In the genomic region with DNA sequence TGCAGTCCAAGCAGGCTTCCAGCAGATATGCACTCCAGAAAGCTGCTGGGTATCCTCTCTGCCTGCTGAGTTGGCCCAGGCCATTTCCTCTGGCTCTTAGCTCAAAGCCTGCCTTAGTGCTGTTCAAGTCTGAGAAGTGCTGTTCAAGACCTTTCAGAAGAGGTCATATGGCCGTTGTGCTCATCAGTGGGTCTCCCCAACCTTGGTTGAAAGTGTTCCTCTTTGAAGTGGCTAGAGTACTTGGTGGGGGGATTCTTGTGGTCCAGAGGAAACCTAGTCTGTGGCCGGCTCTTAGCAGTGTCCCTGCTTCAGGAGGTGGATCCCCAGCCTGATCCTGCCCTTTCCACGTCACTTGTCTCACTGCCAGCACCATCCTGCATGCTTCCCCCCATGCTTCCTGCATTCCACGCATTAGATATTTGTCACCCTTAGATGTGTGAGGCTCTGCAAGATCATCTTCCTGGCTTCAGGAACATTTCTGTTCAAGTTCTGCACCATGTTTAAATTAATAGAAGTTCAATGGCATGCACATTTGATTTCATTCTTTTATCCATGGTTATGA, we compare ENCODE assay signal across 21 cellular contexts.
A peak's percentile ranks its signal among the peaks of the same experiment; 100 is the strongest.
DNase-seq lines count a peak whose midpoint lies in the region; TF ChIP-seq lines count a peak whose summit lies in the region.
"Had no signal": no experiment of that assay in that cellular context is flagged by ENCODE, and none has a peak within 500 bp of the region (broad histone marks: within the 10 kb centered on the region; RNA-seq: fewer than 3 reads in every experiment).

No MANE protein-coding gene starts in this region.

- no peak overlapping the region for H3K18ac ChIP-seq in H9 (ENCODE audit: insufficient read length, low read depth, low read length)

- H3K36me3 Mint-ChIP-seq in H9 (ENCODE audit: insufficient read depth in 1 of 3, low read depth in 3 of 3) (peaks cover 0 to 5% (median 0%) of the 10 kb centered on the region in 3 experiments; a peak in 3 of 7 replicates), Caco-2 (ENCODE audit: insufficient read depth, unreplicated experiment) (peaks cover 6% of the 10 kb centered on the region)

- H3K4me1 Mint-ChIP-seq in H9 = peaks cover 11 to 20% of the 10 kb centered on the region in 2 experiments
- H3K4me1 Mint-ChIP-seq in Caco-2 (ENCODE audit: low read depth, unreplicated experiment) = no peaks in the 10 kb centered on the region

- no peaks in the 10 kb centered on the region for H3K27me3 Mint-ChIP-seq in H9 (ENCODE audit: low read depth)
- H3K27me3 Mint-ChIP-seq in Caco-2 (ENCODE audit: insufficient read depth, unreplicated experiment) = no peaks in the 10 kb centered on the region
- H3K27me3 Mint-ChIP-seq: activated CD4-positive, alpha-beta memory T cell treated with anti-CD3 and anti-CD28 coated beads, Interleukin-2, amount 10 ng/mL, durations not matched to agents 7 days and 5 days had no signal

- POLR2A ChIA-PET in Caco-2 (lab: Charles Lee) = no interaction called here

- no peaks in the 10 kb centered on the region for H3K79me2 ChIP-seq in H9 (ENCODE audit: insufficient read depth, low read length)

- whole genome bisulfite sequencing in H9 (ENCODE audit: extremely low coverage, insufficient read length, low lambda C conversion rate) = no CpG with 5 or more reads among the region's 4 CpGs

- no peaks in the 10 kb centered on the region for H3K23me2 ChIP-seq in H9 (ENCODE audit: insufficient read length, low read depth, low read length, poor library complexity, severe bottlenecking)

- CTCF ChIA-PET in Caco-2 (lab: Charles Lee) = no interaction called here

- no peak overlapping the region for H2BK12ac ChIP-seq in H9 (ENCODE audit: insufficient read length, low read depth, low read length)

- H3K4me3 ChIP-seq in astrocyte of the spinal cord (ENCODE audit: low read depth, low read length) (no peak overlapping the region), Caco-2 (ENCODE audit: low read depth, low read length) (no peak overlapping the region)
- H3K4me3 ChIP-seq: MG63, uterus had no signal

- peak overlapping the region in 2 of 3 experiments; percentile 69 to 76; a peak in 3 of 7 replicates for H3K27ac Mint-ChIP-seq in H9
- no peak overlapping the region for H3K27ac Mint-ChIP-seq in Caco-2 (ENCODE audit: unreplicated experiment)
- H3K27ac Mint-ChIP-seq: activated CD4-positive, alpha-beta memory T cell treated with anti-CD3 and anti-CD28 coated beads, Interleukin-2, amount 10 ng/mL, durations not matched to agents 7 days and 5 days had no signal

- H3K79me1 ChIP-seq in H9 (ENCODE audit: insufficient read depth, low read depth, low read length, poor library complexity, severe bottlenecking) = no peaks in the 10 kb centered on the region

- no peak overlapping the region for H3K27ac ChIP-seq in H9 (ENCODE audit: insufficient read length, low read depth, low read length)
- H3K27ac ChIP-seq: epithelial cell of prostate, foreskin keratinocyte, uterus had no signal

- H2BK5ac ChIP-seq in H9 (ENCODE audit: insufficient read length, low read length) = no peak overlapping the region

- H2AFZ ChIP-seq in H9 (ENCODE audit: low read length) = no peak overlapping the region

- no peak overlapping the region for H3K14ac ChIP-seq in H9 (ENCODE audit: insufficient read depth, low read length)

- H4K8ac ChIP-seq in H9 (replicated peaks; ENCODE audit: insufficient read length, low read depth, low read length) = no peak overlapping the region

- H3K27me3 ChIP-seq in H9 (ENCODE audit: insufficient read depth, low read length) = no peaks in the 10 kb centered on the region
- no peaks in the 10 kb centered on the region for H3K27me3 ChIP-seq in Caco-2 (replicated peaks; ENCODE audit: control insufficient read depth, insufficient read depth, low read length)
- H3K27me3 ChIP-seq: foreskin keratinocyte, MG63, uterus had no signal

- H3K36me3 ChIP-seq in Caco-2 (ENCODE audit: control insufficient read depth, insufficient read depth, low read length) = no peaks in the 10 kb centered on the region
- H3K36me3 ChIP-seq: MG63, uterus had no signal

- H2AK5ac ChIP-seq in H9 (ENCODE audit: insufficient read length, low read length) = no peak overlapping the region

- H3K4me3 Mint-ChIP-seq in H9 = no peak overlapping the region
- no peak overlapping the region for H3K4me3 Mint-ChIP-seq in Caco-2 (ENCODE audit: unreplicated experiment)
- H3K4me3 Mint-ChIP-seq: activated CD4-positive, alpha-beta memory T cell treated with anti-CD3 and anti-CD28 coated beads, Interleukin-2, amount 10 ng/mL, durations not matched to agents 7 days and 5 days; nephron had no signal

- no peak overlapping the region; the same call in 1 of the 2 replicates for H2BK15ac ChIP-seq in H9 (ENCODE audit: low read depth, low read length)

- no peak overlapping the region for H3T11ph ChIP-seq in H9 (ENCODE audit: low read length)

- H3K4ac ChIP-seq in H9 (ENCODE audit: low read depth, low read length) = no peak overlapping the region

- no peak overlapping the region for H3K4me2 ChIP-seq in H9 (ENCODE audit: insufficient read depth, insufficient read length, low read length)

- H3K9ac ChIP-seq in H9 (ENCODE audit: extremely low read depth, insufficient read length, low read length) = no peak overlapping the region

- H2BK120ac ChIP-seq in H9 (ENCODE audit: low read depth, low read length, poor library complexity, severe bottlenecking) = no peak overlapping the region

- in situ Hi-C loops in astrocyte of the spinal cord (cut with HindIII; ENCODE audit: low sequenced_read_pairs) = no loop called here

- no peak overlapping the region for H2BK20ac ChIP-seq in H9 (ENCODE audit: low read depth, low read length, poor library complexity, severe bottlenecking)

- no peak overlapping the region for H4K91ac ChIP-seq in H9 (ENCODE audit: insufficient read length, low read depth, low read length)

- H3K56ac ChIP-seq in H9 (ENCODE audit: insufficient read length, low read depth, low read length) = no peak overlapping the region

- DNase-seq in Daoy (ENCODE audit: low read depth) = peak; percentile 28
- DNase-seq in H9 = no peak
- DNase-seq in astrocyte of the spinal cord (ENCODE audit: low read depth, low spot score) = peak; percentile 65
- peak; percentile 77 to 81 for DNase-seq in lung microvascular endothelial cell (ENCODE audit: low read depth in 2 of 2)
- no peak for DNase-seq in Caco-2
- DNase-seq in nucleus accumbens (lab: John Stamatoyannopoulos, UW) = no peak
- DNase-seq in T-helper 1 cell = no peak
- no peak for DNase-seq in NK-92 treated with Interleukin-12 subunit alpha and Interleukin-12 subunit beta, amount 100 ng/mL, for 24 hours (lab: John Stamatoyannopoulos, UW)
- DNase-seq: activated CD4-positive, alpha-beta memory T cell treated with anti-CD3 and anti-CD28 coated beads, Interleukin-2, amount 10 ng/mL, durations not matched to agents 7 days and 5 days; activated CD4-positive, CD25-positive, alpha-beta regulatory T cell; activated gamma-delta T cell treated with Interleukin-2 at 50 U/mL for 16 hours; central memory CD4-positive, alpha-beta T cell; foreskin keratinocyte; left ventricle myocardium superior; MG63; NCI-H1436; NCI-H526; T1000; uterus had no signal

- no peaks in the 10 kb centered on the region for H3K9me3 ChIP-seq in H9 (ENCODE audit: control insufficient read depth, low read depth, low read length)
- no peaks in the 10 kb centered on the region for H3K9me3 ChIP-seq in Caco-2
- H3K9me3 ChIP-seq: MG63, uterus had no signal

- no peak for TF ChIP-seq CTCF in H9 (conservative IDR thresholded peaks at IDR 0.05)
- TF ChIP-seq CTCF in astrocyte of the spinal cord (IDR thresholded peaks at IDR 0.05; ENCODE audit: low read depth, low read length) = no peak
- TF ChIP-seq CTCF in Caco-2 (IDR thresholded peaks at IDR 0.05; ENCODE audit: insufficient read depth in 1 of 2, low read depth in 1 of 2, low read length in 1 of 2, severe bottlenecking in 1 of 2, unreplicated experiment in 1 of 2) = no peak

- no peaks in the 10 kb centered on the region for H3K9me3 Mint-ChIP-seq in H9
- no peaks in the 10 kb centered on the region for H3K9me3 Mint-ChIP-seq in Caco-2 (ENCODE audit: unreplicated experiment)
- H3K9me3 Mint-ChIP-seq: activated CD4-positive, alpha-beta memory T cell treated with anti-CD3 and anti-CD28 coated beads, Interleukin-2, amount 10 ng/mL, durations not matched to agents 7 days and 5 days; nephron had no signal

- intact Hi-C loops in Caco-2 (cut with micrococcal nuclease; ENCODE audit: unreplicated experiment) = no loop called here

- peaks cover 2% of the 10 kb centered on the region; the same call in 1 of the 2 replicates for H3K4me1 ChIP-seq in H9 (ENCODE audit: insufficient read depth, low read length)
- peaks cover 33% of the 10 kb centered on the region for H3K4me1 ChIP-seq in Caco-2

- H3K23ac ChIP-seq in H9 (ENCODE audit: insufficient read length, low read depth, low read length) = no peak overlapping the region

- no peaks in the 10 kb centered on the region for H4K20me1 ChIP-seq in H9 (ENCODE audit: control insufficient read depth, insufficient read depth, insufficient read length)

- BruUV-seq in Caco-2 (replicated peaks; lab: Mats Ljungman, UMichigan) = no TSS peak

- no peak overlapping the region for H4K5ac ChIP-seq in H9 (ENCODE audit: insufficient read length, low read depth, low read length)

Comparison
In these comparisons a context has a peak if more than half of its experiments do, and no peak if none do; other contexts are left out.
1. DNase-seq: peak in Daoy (single experiment), astrocyte of the spinal cord (single experiment) and lung microvascular endothelial cell (2 of 2); none in H9 (single experiment), Caco-2 (0 of 2), nucleus accumbens (0 of 56), T-helper 1 cell (0 of 5) and NK-92 treated with Interleukin-12 subunit alpha and Interleukin-12 subunit beta, amount 100 ng/mL, for 24 hours (single experiment).